ENCODE assay signal across 22 cellular contexts in genomic region chr12:52396656-52397055, GRCh38. TPM values are rescaled to one million over a fixed set of nuclear protein-coding genes. Genes with fewer than 3 reads are reported as not detected.
DNase-seq lines count a peak whose midpoint lies in the region; ATAC-seq, FAIRE-seq and TF ChIP-seq lines count a peak whose summit lies in the region.
"Had no signal": no experiment of that assay in that cellular context is flagged by ENCODE, and none has a peak within 500 bp of the region (broad histone marks: within the 10 kb centered on the region; RNA-seq: fewer than 3 reads in every experiment).

No MANE protein-coding gene starts in this region.

- no peak for ATAC-seq in upper lobe of right lung
- ATAC-seq in GM19023 (IDR thresholded peaks at IDR 0.05; ENCODE audit: unreplicated experiment), result no peak
- ATAC-seq in gastroesophageal sphincter, result no peak
- ATAC-seq: CD8-positive, alpha-beta T cell had no signal

- H3K9me3 ChIP-seq in upper lobe of right lung (no peaks in the 10 kb centered on the region), gastroesophageal sphincter (no peaks in the 10 kb centered on the region)
- H3K9me3 ChIP-seq: Caco-2, HAP-1 had no signal

- no peak for TF ChIP-seq EP300 in gastroesophageal sphincter (IDR thresholded peaks at IDR 0.05)

- TF ChIP-seq POLR2A in gastroesophageal sphincter (IDR thresholded peaks at IDR 0.05), result no peak

- H3K36me3 ChIP-seq in bronchial epithelial cell (ENCODE audit: control insufficient read depth, insufficient read depth, low read length) (no peaks in the 10 kb centered on the region), upper lobe of right lung (no peaks in the 10 kb centered on the region), gastroesophageal sphincter (no peaks in the 10 kb centered on the region)
- H3K36me3 ChIP-seq: HAP-1 had no signal

- H3K4me1 ChIP-seq in upper lobe of right lung (no peaks in the 10 kb centered on the region), gastroesophageal sphincter (peaks cover 0 to 3% (median 0%) of the 10 kb centered on the region in 3 donors)
- H3K4me1 ChIP-seq: Caco-2, HAP-1 had no signal

- no peak for DNase-seq in RWPE1 (ENCODE audit: low spot score)
- no peak for DNase-seq in bronchial epithelial cell (ENCODE audit: low read depth)
- DNase-seq in posterior vena cava (ENCODE audit: low spot score), result peak; percentile 44
- peak; percentile 30 for DNase-seq in upper lobe of right lung
- DNase-seq in GOT3 (lab: John Stamatoyannopoulos, UW), result no peak
- DNase-seq in inferior parietal cortex (ENCODE audit: extremely low spot score), result no peak
- DNase-seq: C1 segment of cervical spinal cord; Caco-2; CD4-positive, CD25-positive, alpha-beta regulatory T cell; CD8-positive, alpha-beta T cell; DND-41; HFFc6 had no signal

- CTCF ChIA-PET in RWPE1 (lab: Yijun Ruan, JAX), result interaction anchor here (0.7 to 1.2 kb wide), 3 partner anchors 24 to 133 kb away, joined by 4 read pairs; no protein-coding TSS in a partner anchor

- H3K4me3 ChIP-seq in bronchial epithelial cell (ENCODE audit: low read depth, low read length) (no peak overlapping the region), upper lobe of right lung (no peak overlapping the region), gastroesophageal sphincter (no peak overlapping the region)
- H3K4me3 ChIP-seq: GM23338, HAP-1 had no signal

- 80 to 92% methylated on average over 1 to 5 of the region's 8 CpGs for WGBS in gastroesophageal sphincter (ENCODE audit: low coverage in 1 of 2), 2 donors

- TF ChIP-seq CTCF in RWPE1 (conservative IDR thresholded peaks at IDR 0.05; ENCODE audit: low read depth) (no peak), bronchial epithelial cell (IDR thresholded peaks at IDR 0.05; ENCODE audit: insufficient read depth, low read length, severe bottlenecking) (no peak), upper lobe of right lung (IDR thresholded peaks at IDR 0.05) (no peak), gastroesophageal sphincter (IDR thresholded peaks at IDR 0.05) (no peak)

- peak; percentile 55 for FAIRE-seq in bronchial epithelial cell (lab: Jason Lieb, UNC)
- FAIRE-seq: G401.6, GM12892, GM19239, H54 had no signal

- no peaks in the 10 kb centered on the region for H3K27me3 ChIP-seq in bronchial epithelial cell (ENCODE audit: control insufficient read depth, insufficient read depth, low read length)
- peaks cover 21% of the 10 kb centered on the region for H3K27me3 ChIP-seq in upper lobe of right lung
- peaks cover 34% of the 10 kb centered on the region for H3K27me3 ChIP-seq in gastroesophageal sphincter

- intact Hi-C loops in posterior vena cava (cut with DNase I), result no loop called here
- intact Hi-C loops in upper lobe of right lung (cut with DNase I), result no loop called here

- POLR2A ChIA-PET in RWPE1 (lab: Yijun Ruan, JAX; ENCODE audit: low non-redundant PET), result no interaction called here

- H3K27ac ChIP-seq in RWPE1, result peak overlapping the region; percentile 66
- no peak overlapping the region for H3K27ac ChIP-seq in upper lobe of right lung
- H3K27ac ChIP-seq in gastroesophageal sphincter, result no peak overlapping the region

RNA-seq across cellular contexts. Expression of gene KRT82, which starts 9.5 kb away (rescaled TPM):
- total RNA-seq in bronchial epithelial cell (not detected in 2 replicates), posterior vena cava (not detected), upper lobe of right lung (not detected), gastroesophageal sphincter (not detected)
- total RNA-seq: A172; A673; Caco-2; CD4-positive, CD25-positive, alpha-beta regulatory T cell; CD8-positive, alpha-beta T cell; GM23338; HFFc6 had no signal

RNA-seq across cellular contexts. Expression of gene KRT84, which starts 11.2 kb away (rescaled TPM):
- total RNA-seq in bronchial epithelial cell (not detected in 2 replicates), posterior vena cava (not detected), upper lobe of right lung (not detected), gastroesophageal sphincter (not detected)
- total RNA-seq: A172; A673; Caco-2; CD4-positive, CD25-positive, alpha-beta regulatory T cell; CD8-positive, alpha-beta T cell; GM23338; HFFc6 had no signal

RNA-seq across cellular contexts. Expression of gene KRT85, which starts 29.4 kb away (rescaled TPM):
- total RNA-seq in bronchial epithelial cell (not detected in 2 replicates), posterior vena cava (not detected), upper lobe of right lung (not detected), gastroesophageal sphincter (not detected)
- total RNA-seq: A172; A673; Caco-2; CD4-positive, CD25-positive, alpha-beta regulatory T cell; CD8-positive, alpha-beta T cell; GM23338; HFFc6 had no signal

RNA-seq across cellular contexts. Expression of gene KRT75, which starts 37.5 kb away (rescaled TPM):
- total RNA-seq in bronchial epithelial cell (1.8 and 7.3 TPM in 2 replicates), posterior vena cava (not detected), upper lobe of right lung (not detected), gastroesophageal sphincter (not detected)
- total RNA-seq: A172; A673; Caco-2; CD4-positive, CD25-positive, alpha-beta regulatory T cell; CD8-positive, alpha-beta T cell; GM23338; HFFc6 had no signal

RNA-seq across cellular contexts. Expression of gene KRT6B, which starts 55.3 kb away (rescaled TPM):
- total RNA-seq in bronchial epithelial cell (287 and 1,881 TPM in 2 replicates), posterior vena cava (not detected), upper lobe of right lung (not detected), gastroesophageal sphincter (10 to 100 TPM in 2 of 4 donors, 1 to 10 TPM in 1, under 1 TPM in 1; 0.54 to 60.8 (median 7.3) TPM)
- total RNA-seq: A172; A673; Caco-2; CD4-positive, CD25-positive, alpha-beta regulatory T cell; CD8-positive, alpha-beta T cell; GM23338; HFFc6 had no signal

Comparison
In these comparisons a context has a peak if more than half of its experiments do, and no peak if none do; other contexts are left out.
1. DNase-seq: peak in posterior vena cava (single experiment) and upper lobe of right lung (single experiment); none in RWPE1 (single experiment), bronchial epithelial cell (single experiment), GOT3 (single experiment) and inferior parietal cortex (single experiment).